Comparison of ENCODE assay signal across 9 cellular contexts in the genomic region with DNA sequence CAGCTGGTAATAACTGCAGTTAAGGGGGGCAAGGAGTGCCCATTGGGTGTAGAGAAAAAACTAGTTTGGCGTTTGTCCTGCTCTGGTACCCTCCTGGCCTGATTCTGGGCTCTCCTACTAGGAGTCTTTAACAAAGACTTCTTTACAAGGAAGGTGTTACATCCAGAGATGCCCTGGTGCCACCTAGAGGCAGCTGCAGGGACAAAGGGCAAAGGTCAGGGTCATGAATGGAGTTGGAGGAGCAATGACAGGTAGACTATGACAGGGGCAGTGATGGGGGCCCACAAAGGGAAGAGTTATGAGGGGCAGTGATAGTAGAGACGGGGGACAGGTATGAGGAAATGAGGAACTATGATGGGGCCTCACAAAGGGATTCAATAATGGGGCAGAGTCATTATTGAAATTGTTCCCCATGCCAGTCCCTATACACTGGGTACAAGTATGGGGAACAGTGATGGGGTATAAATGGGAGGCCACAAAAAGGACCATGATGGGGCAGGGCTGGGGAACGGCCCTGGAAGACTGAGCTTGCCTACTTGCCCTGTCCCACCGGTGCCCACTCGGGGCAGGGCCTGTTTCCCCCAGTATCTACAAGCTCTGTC. TPM values are rescaled to one million over a fixed set of nuclear protein-coding genes. Genes with fewer than 3 reads are reported as not detected.
DNase-seq lines count a peak whose midpoint lies in the region; ATAC-seq and TF ChIP-seq lines count a peak whose summit lies in the region.
"Had no signal": no experiment of that assay in that cellular context is flagged by ENCODE, and none has a peak within 500 bp of the region (broad histone marks: within the 10 kb centered on the region; RNA-seq: fewer than 3 reads in every experiment).

No MANE protein-coding gene starts in this region.

- no peaks in the 10 kb centered on the region for H3K27me3 ChIP-seq in heart left ventricle

- H3K9me3 ChIP-seq in heart left ventricle: no peaks in the 10 kb centered on the region

- DNase-seq in NCI-H748 treated with DMSO at 0.1 percent for 48 hours (lab: John Stamatoyannopoulos, UW) (peak; percentile 1), activated T-cell treated with anti-CD3 and anti-CD28 coated beads for 24 hours (ENCODE audit: low read depth) (peak; percentile 45), heart left ventricle (no peak), NCI-H510A (lab: John Stamatoyannopoulos, UW) (no peak)
- peak; percentile 57 for DNase-seq in stimulated activated CD4-positive, alpha-beta T cell treated with anti-CD3 and anti-CD28 coated beads, Interleukin-4, amount 100 ng/mL, for 1 hour

- intact Hi-C loops in heart left ventricle (cut with DNase I): loop anchor here in 1 of 10 donors (10.0 kb wide), 1 partner anchor 297 kb away; no protein-coding TSS in a partner anchor

- TF ChIP-seq POLR2A in heart left ventricle (IDR thresholded peaks at IDR 0.05): no peak

- H3K36me3 ChIP-seq in heart left ventricle: peaks cover 0 to 20% (median 10%) of the 10 kb centered on the region in 9 donors

- H3K4me3 ChIP-seq in heart left ventricle: no peak overlapping the region
- H3K4me3 ChIP-seq: skin epidermis had no signal

- TF ChIP-seq CTCF in GM12872 (IDR thresholded peaks at IDR 0.05; ENCODE audit: insufficient read depth, low read depth, low read length) (peak; percentile 70), heart left ventricle (IDR thresholded peaks at IDR 0.05) (peak in 9 of 12 donors; percentile 19 to 49 (median 27))

- H3K27ac ChIP-seq in heart left ventricle: no peak overlapping the region
- H3K27ac ChIP-seq: skin epidermis had no signal

- ATAC-seq in heart left ventricle: peak in 3 of 4 donors; percentile 38 to 49 (median 40)
- ATAC-seq in GM19035 (IDR thresholded peaks at IDR 0.05; ENCODE audit: unreplicated experiment): no peak
- no peak for ATAC-seq in HG02642 (IDR thresholded peaks at IDR 0.05; ENCODE audit: poor library complexity, unreplicated experiment)

- WGBS in heart left ventricle, 4 donors: 70 to 80% (median 77%) methylated on average over 4 to 5 of the region's 5 CpGs

- no peaks in the 10 kb centered on the region for H3K4me1 ChIP-seq in heart left ventricle

RNA-seq across cellular contexts. Expression of gene CCDC71, which starts 7.9 kb away (rescaled TPM):
- 10 to 100 TPM in 7 of 9 donors, 1 to 10 TPM in 2; 9.7 to 24.0 (median 14.6) TPM for total RNA-seq in heart left ventricle
- 10 to 100 TPM in 1 of 2 donors, 1 to 10 TPM in 1; 9.8 to 17.7 TPM for polyA plus RNA-seq in heart left ventricle

RNA-seq across cellular contexts. Expression of gene KLHDC8B, which starts 13.2 kb away (rescaled TPM):
- total RNA-seq in heart left ventricle: 100 to 1,000 TPM in 7 of 9 donors, 10 to 100 TPM in 2; 96.9 to 138 (median 112) TPM
- 100 to 1,000 TPM in 1 of 2 donors, 10 to 100 TPM in 1; 66.3 to 134 TPM for polyA plus RNA-seq in heart left ventricle

RNA-seq across cellular contexts. Expression of gene LAMB2, which starts 25.4 kb away (rescaled TPM):
- 1,000 to 10,000 TPM in 2 of 9 donors, 100 to 1,000 TPM in 7; 488 to 1,265 (median 769) TPM for total RNA-seq in heart left ventricle
- polyA plus RNA-seq in heart left ventricle: 100 to 1,000 TPM; 290 to 836 TPM

RNA-seq across cellular contexts. Expression of gene USP19, which starts 37.6 kb away (rescaled TPM):
- 10 to 100 TPM; 47.9 to 90.3 (median 63.1) TPM for total RNA-seq in heart left ventricle
- polyA plus RNA-seq in heart left ventricle: 10 to 100 TPM; 19.2 to 34.7 TPM

RNA-seq across cellular contexts. Expression of gene QARS1, which starts 53.7 kb away (rescaled TPM):
- total RNA-seq in heart left ventricle: 100 to 1,000 TPM; 145 to 221 (median 194) TPM
- polyA plus RNA-seq in heart left ventricle: 100 to 1,000 TPM; 177 to 197 TPM

Comparison
In these comparisons a context has a peak if more than half of its experiments do, and no peak if none do; other contexts are left out.
1. DNase-seq: peak in NCI-H748 treated with DMSO at 0.1 percent for 48 hours (single experiment), activated T-cell treated with anti-CD3 and anti-CD28 coated beads for 24 hours (single experiment) and stimulated activated CD4-positive, alpha-beta T cell treated with anti-CD3 and anti-CD28 coated beads, Interleukin-4, amount 100 ng/mL, for 1 hour (single experiment); none in heart left ventricle (0 of 5) and NCI-H510A (single experiment).
2. ATAC-seq: peak in heart left ventricle (3 of 4); none in GM19035 (single experiment) and HG02642 (single experiment).